In genomic region chr22:48489551-48490512, GRCh38 we compare ENCODE assay signal across 2 cellular contexts.
TF ChIP-seq lines count a peak whose summit lies in the region.

No MANE protein-coding gene starts in this region.

TF ChIP-seq in HepG2, 621 proteins besides CTCF, POLR2A, EP300 and RAD21 (continued from another document):
- TF ChIP-seq NFYC (CRISPR knock-in tag; IDR thresholded peaks at IDR 0.05) (no peak), ZBTB39 (CRISPR knock-in tag; IDR thresholded peaks at IDR 0.05) (no peak), TCF7 (IDR thresholded peaks at IDR 0.05; ENCODE audit: low read depth) (no peak)

TF ChIP-seq in neural cell, 6 proteins besides CTCF, POLR2A, EP300 and RAD21 (continued from another document):
- TF ChIP-seq REST (IDR thresholded peaks at IDR 0.05; ENCODE audit: borderline replicate concordance) (no peak), EZH2 (IDR thresholded peaks at IDR 0.05; ENCODE audit: borderline replicate concordance, insufficient read depth, low read length, poor library complexity, severe bottlenecking) (no peak), POLR2AphosphoS5 (IDR thresholded peaks at IDR 0.05) (no peak), SMC3 (conservative IDR thresholded peaks at IDR 0.05; ENCODE audit: poor library complexity) (no peak)
